In genomic region chrX:9888953-9889470, GRCh38 we compare ENCODE assay signal across 19 cellular contexts.
"Had no signal": no experiment of that assay in that cellular context is flagged by ENCODE, and none has a peak within 500 bp of the region (broad histone marks: within the 10 kb centered on the region; RNA-seq: fewer than 3 reads in every experiment).

No MANE protein-coding gene starts in this region.

- H3K27me3 ChIP-seq: neutrophil, right lobe of liver, testis, tibial nerve had no signal

- H3K27ac ChIP-seq: coronary artery, heart right ventricle, neutrophil, psoas muscle, right lobe of liver, testis, tibial nerve had no signal

- DNase-seq: effector CD4-positive, alpha-beta T cell; endodermal cell; erythroblast; heart right ventricle; hypothalamus; kidney glomerular epithelial cell; mesendoderm; naive thymus-derived CD4-positive, alpha-beta T cell; nephron progenitor cell; psoas muscle; retina; right lobe of liver; stimulated activated CD4-positive, alpha-beta T cell treated with anti-CD3 and anti-CD28 coated beads, Interleukin-4, amount 100 ng/mL, for 1 hour; stimulated activated naive CD8-positive, alpha-beta T cell treated with anti-CD3 and anti-CD28 coated beads, Interleukin-15, amount 100 ng/mL, for 72 hours; testis had no signal

- H3K27ac Mint-ChIP-seq: endodermal cell; naive thymus-derived CD4-positive, alpha-beta T cell; nephron progenitor cell; stimulated activated memory B cell treated with anti-CD40 and anti-IgM and Interleukin-4, amounts not matched to agents 10 μg/mL and 1 μg/mL and 100 μg/mL, for 72 hours; stimulated activated naive CD8-positive, alpha-beta T cell treated with anti-CD3 and anti-CD28 coated beads, Interleukin-15, amount 100 ng/mL, for 72 hours had no signal

- H3K9me3 ChIP-seq: heart right ventricle, neutrophil, psoas muscle, right lobe of liver, testis, tibial nerve had no signal

- H3K36me3 Mint-ChIP-seq: naive thymus-derived CD4-positive, alpha-beta T cell; stimulated activated memory B cell treated with anti-CD40 and anti-IgM and Interleukin-4, amounts not matched to agents 10 μg/mL and 1 μg/mL and 100 μg/mL, for 72 hours had no signal

- H3K4me3 Mint-ChIP-seq: endodermal cell; naive thymus-derived CD4-positive, alpha-beta T cell; nephron progenitor cell; stimulated activated memory B cell treated with anti-CD40 and anti-IgM and Interleukin-4, amounts not matched to agents 10 μg/mL and 1 μg/mL and 100 μg/mL, for 72 hours; stimulated activated naive CD8-positive, alpha-beta T cell treated with anti-CD3 and anti-CD28 coated beads, Interleukin-15, amount 100 ng/mL, for 72 hours had no signal

- H3K4me3 ChIP-seq: coronary artery, heart right ventricle, psoas muscle, right lobe of liver, testis, tibial nerve had no signal

- H3K36me3 ChIP-seq: heart right ventricle, neutrophil, right lobe of liver, tibial nerve had no signal

- H3K4me1 Mint-ChIP-seq: stimulated activated memory B cell treated with anti-CD40 and anti-IgM and Interleukin-4, amounts not matched to agents 10 μg/mL and 1 μg/mL and 100 μg/mL, for 72 hours; stimulated activated naive CD8-positive, alpha-beta T cell treated with anti-CD3 and anti-CD28 coated beads, Interleukin-15, amount 100 ng/mL, for 72 hours had no signal

- H3K9me3 Mint-ChIP-seq: naive thymus-derived CD4-positive, alpha-beta T cell; stimulated activated memory B cell treated with anti-CD40 and anti-IgM and Interleukin-4, amounts not matched to agents 10 μg/mL and 1 μg/mL and 100 μg/mL, for 72 hours; stimulated activated naive CD8-positive, alpha-beta T cell treated with anti-CD3 and anti-CD28 coated beads, Interleukin-15, amount 100 ng/mL, for 72 hours had no signal

- H3K4me1 ChIP-seq: psoas muscle, right lobe of liver, testis, tibial nerve had no signal

- ATAC-seq: heart right ventricle; naive thymus-derived CD4-positive, alpha-beta T cell; psoas muscle; right lobe of liver; stimulated activated memory B cell treated with anti-CD40 and anti-IgM and Interleukin-4, amounts not matched to agents 10 μg/mL and 1 μg/mL and 100 μg/mL, for 72 hours; stimulated activated naive CD8-positive, alpha-beta T cell treated with anti-CD3 and anti-CD28 coated beads, Interleukin-15, amount 100 ng/mL, for 72 hours had no signal
